ENCODE assay signal across 8 cellular contexts in genomic region chr11:62727007-62727832, GRCh38. TPM values are rescaled to one million over a fixed set of nuclear protein-coding genes. Genes with fewer than 3 reads are reported as not detected.
A peak's percentile ranks its signal among the peaks of the same experiment; 100 is the strongest.
DNase-seq lines count a peak whose midpoint lies in the region; TF ChIP-seq lines count a peak whose summit lies in the region.

TSS of gene HNRNPUL2 (minus strand) at chr11:62727457. CDS start at chr11:62727156, 301 bp downstream.

- no peaks in the 10 kb centered on the region for H3K27me3 ChIP-seq in effector memory CD4-positive, alpha-beta T cell (replicated peaks; ENCODE audit: control insufficient read depth, insufficient read depth, low read length, poor library complexity, severe bottlenecking)
- no peaks in the 10 kb centered on the region for H3K27me3 ChIP-seq in mesenchymal stem cell (ENCODE audit: control insufficient read depth in 1 of 2, insufficient read depth in 1 of 2, low read length in 2 of 2)

- H3K4me2 ChIP-seq in mesenchymal stem cell (ENCODE audit: low read length, poor library complexity, severe bottlenecking): peak within 1 kb of the TSS; percentile 99

- peak within 1 kb of the TSS; percentile 89 to 94 for H3K14ac ChIP-seq in mesenchymal stem cell (ENCODE audit: low read length in 2 of 2)

- peak within 1 kb of the TSS; percentile 92 for H2BK5ac ChIP-seq in mesenchymal stem cell (ENCODE audit: low read depth, low read length, poor library complexity, severe bottlenecking)

- peak within 1 kb of the TSS; percentile 78 for H2AFZ ChIP-seq in mesenchymal stem cell (ENCODE audit: low read depth, low read length)

- peak within 1 kb of the TSS; percentile 96 for H3K4me3 ChIP-seq in effector memory CD4-positive, alpha-beta T cell (ENCODE audit: insufficient read depth, low read depth, low read length, poor library complexity, severe bottlenecking)
- peak within 1 kb of the TSS; percentile 97 to 100 for H3K4me3 ChIP-seq in mesenchymal stem cell (ENCODE audit: insufficient read depth in 1 of 2, low read depth in 1 of 2, low read length in 2 of 2)

- WGBS in mesenchymal stem cell: under 1% methylated on average over 79 of the region's 94 CpGs

- H3K4me1 ChIP-seq in effector memory CD4-positive, alpha-beta T cell (ENCODE audit: control insufficient read depth, insufficient read depth, low read length, poor library complexity, severe bottlenecking): peaks cover 27% of the 10 kb centered on the region
- H3K4me1 ChIP-seq in mesenchymal stem cell (ENCODE audit: control insufficient read depth, insufficient read depth, low read depth, low read length): peaks cover 7% of the 10 kb centered on the region

- H3K79me1 ChIP-seq in mesenchymal stem cell (replicated peaks; ENCODE audit: low read length, poor library complexity, severe bottlenecking): peaks cover 4% of the 10 kb centered on the region

- no peak for TF ChIP-seq CTCF in GM20000 (IDR thresholded peaks at IDR 0.05; ENCODE audit: extremely low read depth, missing control alignments)

- H3K23ac ChIP-seq in mesenchymal stem cell (ENCODE audit: low read length in 2 of 2): peak within 1 kb of the TSS; percentile 98 to 99

- peak within 1 kb of the TSS; percentile 99 to 100 for H3K18ac ChIP-seq in mesenchymal stem cell (ENCODE audit: low read depth in 1 of 2, low read length in 2 of 2)

- H3K27ac ChIP-seq in effector memory CD4-positive, alpha-beta T cell (ENCODE audit: insufficient read depth, low read length, poor library complexity, severe bottlenecking): peak within 1 kb of the TSS; percentile 97
- H3K27ac ChIP-seq in mesenchymal stem cell (ENCODE audit: low read length, poor library complexity, severe bottlenecking): peak within 1 kb of the TSS; percentile 99

- peak within 1 kb of the TSS; percentile 97 for H2BK15ac ChIP-seq in mesenchymal stem cell (ENCODE audit: low read depth, poor library complexity, severe bottlenecking)

- CTCF ChIA-PET in activated CD8-positive, alpha-beta memory T cell treated with anti-CD3 and anti-CD28 coated beads for 36 hours (lab: Charles Lee): interaction anchor here (0.6 to 2.1 kb wide), 5 partner anchors 18 to 59 kb away, joined by 3 to 11 read pairs (median 4); partner anchors contain the start of genes TAF6L and ZBTB3

- peak within 1 kb of the TSS; percentile 71 for H2BK120ac ChIP-seq in mesenchymal stem cell (ENCODE audit: low read depth, low read length)

- H3K9ac ChIP-seq in mesenchymal stem cell (ENCODE audit: low read length): peak within 1 kb of the TSS; percentile 98

- peak within 1 kb of the TSS; percentile 89 to 99 for H3K4ac ChIP-seq in mesenchymal stem cell (ENCODE audit: low read depth in 1 of 2, low read length in 2 of 2)

- H4K91ac ChIP-seq in mesenchymal stem cell (ENCODE audit: low read length): peak within 1 kb of the TSS; percentile 94

- peak; percentile 99 for DNase-seq in COLO668 (lab: John Stamatoyannopoulos, UW; ENCODE audit: unreplicated experiment)
- peak; percentile 98 for DNase-seq in GM20000 (ENCODE audit: low spot score)
- DNase-seq in HT-29 (ENCODE audit: low spot score): peak; percentile 100
- DNase-seq in NOMO-1 (lab: John Stamatoyannopoulos, UW; ENCODE audit: unreplicated experiment in 2 of 2): peak; percentile 99
- DNase-seq in effector memory CD4-positive, alpha-beta T cell: peak; percentile 98
- DNase-seq in mesenchymal stem cell: peak; percentile 99
- peak; percentile 98 for DNase-seq in stimulated activated CD8-positive, alpha-beta memory T cell treated with anti-CD3 and anti-CD28 coated beads, Interleukin-12 subunit alpha, Interleukin-12 subunit beta, amount 100 ng/mL, for 4 hours (ENCODE audit: low read depth)

- POLR2A ChIA-PET in activated CD8-positive, alpha-beta memory T cell treated with anti-CD3 and anti-CD28 coated beads for 36 hours (lab: Charles Lee): interaction anchor here (0.5 to 2.9 kb wide), 19 partner anchors 9 to 994 kb away, joined by 3 to 26 read pairs (median 5); partner anchors contain the start of genes C11orf98, CSKMT, EEF1G and LBHD1

- peak within 1 kb of the TSS; percentile 60 for H2AK5ac ChIP-seq in mesenchymal stem cell (ENCODE audit: low read length, severe bottlenecking)

- peaks cover 21% of the 10 kb centered on the region for H3K36me3 ChIP-seq in effector memory CD4-positive, alpha-beta T cell (ENCODE audit: control insufficient read depth, insufficient read depth, low read length)
- peaks cover 15 to 26% of the 10 kb centered on the region in 2 experiments for H3K36me3 ChIP-seq in mesenchymal stem cell (ENCODE audit: control insufficient read depth in 1 of 2, insufficient read depth in 2 of 2, low read depth in 1 of 2, low read length in 2 of 2)

- H4K8ac ChIP-seq in mesenchymal stem cell (ENCODE audit: low read length): peak within 1 kb of the TSS; percentile 100

- H2BK12ac ChIP-seq in mesenchymal stem cell (ENCODE audit: low read length in 2 of 2): peak within 1 kb of the TSS in 1 of 2 experiments; percentile 78

- H3K9me3 ChIP-seq in effector memory CD4-positive, alpha-beta T cell (ENCODE audit: control insufficient read depth, low read length): no peaks in the 10 kb centered on the region
- H3K9me3 ChIP-seq in mesenchymal stem cell (ENCODE audit: control insufficient read depth, low read length): no peaks in the 10 kb centered on the region

RNA-seq across cellular contexts. Expression of gene HNRNPUL2, which starts in this region (rescaled TPM):
- total RNA-seq in HT-29 (2014; rRNA removed; shearing (Covaris generic)): 12.2 and 12.3 TPM in 2 replicates
- total RNA-seq in activated CD8-positive, alpha-beta memory T cell treated with anti-CD3 and anti-CD28 coated beads for 36 hours: 10 to 100 TPM; 56.2 to 61.9 TPM
- 29.8 TPM for polyA plus RNA-seq in mesenchymal stem cell (2013, experiment 1 of 2)
- polyA plus RNA-seq in mesenchymal stem cell (2013, experiment 2 of 2): 28.0 TPM

Comparison
In these comparisons a context has a peak if more than half of its experiments do, and no peak if none do; other contexts are left out.
1. Peak in every context shown above with its lines: DNase-seq, H3K4me3 ChIP-seq and H3K27ac ChIP-seq.